21 cellular contexts compared by ENCODE assay signal in genomic region chr19:54389556-54389955, GRCh38. TPM values are rescaled to one million over a fixed set of nuclear protein-coding genes. Genes with fewer than 3 reads are reported as not detected.
DNase-seq lines count a peak whose midpoint lies in the region; ATAC-seq and TF ChIP-seq lines count a peak whose summit lies in the region.
"Had no signal": no experiment of that assay in that cellular context is flagged by ENCODE, and none has a peak within 500 bp of the region (broad histone marks: within the 10 kb centered on the region; RNA-seq: fewer than 3 reads in every experiment).

No MANE protein-coding gene starts in this region.

- H3K4me3 Mint-ChIP-seq in CD4-positive, alpha-beta memory T cell = peak overlapping the region in 7 of 8 donors; percentile 24 to 98 (median 88)
- peak overlapping the region; percentile 85 for H3K4me3 Mint-ChIP-seq in T-helper 2 cell treated with Interferon-gamma antibody and Interleukin-4, amounts not matched to agents 5 μg/mL and 100 μg/mL, for 36 hours
- peak overlapping the region; percentile 61 for H3K4me3 Mint-ChIP-seq in natural killer cell
- H3K4me3 Mint-ChIP-seq: nephron had no signal

- no peaks in the 10 kb centered on the region for H3K9me3 ChIP-seq in CD4-positive, alpha-beta memory T cell (ENCODE audit: control insufficient read depth in 1 of 2, low read length in 2 of 2)
- no peaks in the 10 kb centered on the region for H3K9me3 ChIP-seq in WERI-Rb-1 (ENCODE audit: severe bottlenecking)
- H3K9me3 ChIP-seq: left ventricle myocardium inferior, right atrium auricular region, transverse colon had no signal

- no peaks in the 10 kb centered on the region for H3K36me3 ChIP-seq in CD4-positive, alpha-beta memory T cell (ENCODE audit: insufficient read depth, low read length)
- no peaks in the 10 kb centered on the region for H3K36me3 ChIP-seq in WERI-Rb-1
- H3K36me3 ChIP-seq: left ventricle myocardium inferior, right atrium auricular region, transverse colon had no signal

- intact Hi-C loops in CD4-positive, alpha-beta memory T cell (cut with micrococcal nuclease) = loop anchor here (2.0 kb wide), 1 partner anchor 17 kb away; no protein-coding TSS in a partner anchor
- intact Hi-C loops in natural killer cell (cut with micrococcal nuclease) = loop anchor here (5.0 kb wide), 1 partner anchor 37 kb away; no protein-coding TSS in a partner anchor

- TF ChIP-seq CTCF in natural killer cell (IDR thresholded peaks at IDR 0.05) (no peak), WERI-Rb-1 (IDR thresholded peaks at IDR 0.05; ENCODE audit: low read depth, low read length) (no peak)

- CTCF ChIA-PET in CD4-positive, alpha-beta memory T cell (lab: Charles Lee; ENCODE audit: partially characterized antibody) = interaction anchor here (0.6 to 9.2 kb wide), 13 partner anchors 11 to 364 kb away, joined by 3 to 279 read pairs (median 9); partner anchors contain the start of gene LAIR1

- no peak for DNase-seq in CD4-positive, alpha-beta memory T cell
- peak; percentile 84 to 89 for DNase-seq in Kasumi-1 (lab: John Stamatoyannopoulos, UW)
- no peak for DNase-seq in T-helper 2 cell treated with Interferon-gamma antibody and Interleukin-4, amounts not matched to agents 5 μg/mL and 100 μg/mL, for 36 hours (ENCODE audit: low spot score)
- DNase-seq in natural killer cell = no peak
- DNase-seq in NCI-H1105 (lab: John Stamatoyannopoulos, UW) = no peak
- DNase-seq in WERI-Rb-1 = no peak
- DNase-seq: activated gamma-delta T cell treated with Interleukin-2 at 50 U/mL for 16 hours; left ventricle myocardium inferior; NCI-H187; NCI-H510A treated with DMSO at 0.1 percent for 48 hours; stimulated activated CD4-positive, alpha-beta T cell treated with anti-CD3 and anti-CD28 coated beads, Interleukin-1b, Interleukin-23, amount 100 ng/mL, for 48 hours; transverse colon had no signal

- H3K9me3 Mint-ChIP-seq in CD4-positive, alpha-beta memory T cell = no peaks in the 10 kb centered on the region
- no peaks in the 10 kb centered on the region for H3K9me3 Mint-ChIP-seq in T-helper 2 cell treated with Interferon-gamma antibody and Interleukin-4, amounts not matched to agents 5 μg/mL and 100 μg/mL, for 36 hours
- H3K9me3 Mint-ChIP-seq in natural killer cell = no peaks in the 10 kb centered on the region
- H3K9me3 Mint-ChIP-seq: nephron had no signal

- H3K27me3 Mint-ChIP-seq in CD4-positive, alpha-beta memory T cell = peaks cover 5 to 6% of the 10 kb centered on the region in 2 donors
- H3K27me3 Mint-ChIP-seq in T-helper 2 cell treated with Interferon-gamma antibody and Interleukin-4, amounts not matched to agents 5 μg/mL and 100 μg/mL, for 36 hours (ENCODE audit: low read depth) = peaks cover 20% of the 10 kb centered on the region
- peaks cover 4 to 9% of the 10 kb centered on the region in 2 donors for H3K27me3 Mint-ChIP-seq in natural killer cell (ENCODE audit: low read depth in 2 of 2)

- peaks cover 32 to 50% (median 41%) of the 10 kb centered on the region in 4 donors for H3K4me1 Mint-ChIP-seq in CD4-positive, alpha-beta memory T cell
- H3K4me1 Mint-ChIP-seq in T-helper 2 cell treated with Interferon-gamma antibody and Interleukin-4, amounts not matched to agents 5 μg/mL and 100 μg/mL, for 36 hours (ENCODE audit: low read depth) = peaks cover 43% of the 10 kb centered on the region
- peaks cover 25 to 41% of the 10 kb centered on the region in 2 donors for H3K4me1 Mint-ChIP-seq in natural killer cell

- H3K27ac ChIP-seq in CD4-positive, alpha-beta memory T cell (ENCODE audit: low read depth, low read length) = peak overlapping the region; percentile 49
- H3K27ac ChIP-seq in WERI-Rb-1 = no peak overlapping the region
- H3K27ac ChIP-seq: KMS-11, left ventricle myocardium inferior, right atrium auricular region had no signal

- no peaks in the 10 kb centered on the region for H3K36me3 Mint-ChIP-seq in CD4-positive, alpha-beta memory T cell
- no peaks in the 10 kb centered on the region for H3K36me3 Mint-ChIP-seq in T-helper 2 cell treated with Interferon-gamma antibody and Interleukin-4, amounts not matched to agents 5 μg/mL and 100 μg/mL, for 36 hours (ENCODE audit: low read depth)
- no peaks in the 10 kb centered on the region for H3K36me3 Mint-ChIP-seq in natural killer cell

- POLR2A ChIA-PET in CD4-positive, alpha-beta memory T cell (lab: Charles Lee; ENCODE audit: partially characterized antibody) = interaction anchor here (0.8 to 4.8 kb wide), 12 partner anchors 12 to 231 kb away, joined by 3 to 74 read pairs (median 9); partner anchors contain the start of genes LAIR1, LENG1 and LENG8

- H3K4me1 ChIP-seq in CD4-positive, alpha-beta memory T cell (ENCODE audit: insufficient read depth, low read length) = peaks cover 38% of the 10 kb centered on the region

- peak overlapping the region in 6 of 7 donors; percentile 12 to 92 (median 36) for H3K27ac Mint-ChIP-seq in CD4-positive, alpha-beta memory T cell
- peak overlapping the region; percentile 60 for H3K27ac Mint-ChIP-seq in T-helper 2 cell treated with Interferon-gamma antibody and Interleukin-4, amounts not matched to agents 5 μg/mL and 100 μg/mL, for 36 hours
- peak overlapping the region in 1 of 2 donors; percentile 92 for H3K27ac Mint-ChIP-seq in natural killer cell
- H3K27ac Mint-ChIP-seq: nephron had no signal

- peak overlapping the region in 1 of 2 donors; percentile 52 for H3K4me3 ChIP-seq in CD4-positive, alpha-beta memory T cell (ENCODE audit: low read length in 2 of 2)
- no peak overlapping the region for H3K4me3 ChIP-seq in WERI-Rb-1 (ENCODE audit: low read depth, low read length)
- H3K4me3 ChIP-seq: right atrium auricular region, transverse colon had no signal

- H3K27me3 ChIP-seq in CD4-positive, alpha-beta memory T cell (ENCODE audit: insufficient read depth, low read length) = no peaks in the 10 kb centered on the region
- peaks cover 75% of the 10 kb centered on the region for H3K27me3 ChIP-seq in WERI-Rb-1 (ENCODE audit: insufficient read depth, low read depth, severe bottlenecking)
- H3K27me3 ChIP-seq: right atrium auricular region had no signal

- ATAC-seq in natural killer cell = peak in 1 of 3 donors; percentile 43
- ATAC-seq in HG03175 (IDR thresholded peaks at IDR 0.05; ENCODE audit: unreplicated experiment) = no peak
- ATAC-seq in HG03045 (IDR thresholded peaks at IDR 0.05; ENCODE audit: unreplicated experiment) = no peak

RNA-seq across cellular contexts. Expression of gene LAIR1, which starts 24.8 kb away (rescaled TPM):
- 10 to 100 TPM; 57.6 to 59.8 TPM for total RNA-seq in CD4-positive, alpha-beta memory T cell
- polyA plus RNA-seq in CD4-positive, alpha-beta memory T cell = 10 to 100 TPM; 23.1 to 60.5 TPM
- 100 to 1,000 TPM; 117 to 163 (median 156) TPM for total RNA-seq in natural killer cell

RNA-seq across cellular contexts. Expression of gene TTYH1, which starts 25.7 kb away (rescaled TPM):
- not detected for total RNA-seq in CD4-positive, alpha-beta memory T cell
- polyA plus RNA-seq in CD4-positive, alpha-beta memory T cell = under 1 TPM in 1 of 2 donors, not detected in 1; 0.29 TPM
- total RNA-seq in natural killer cell = under 1 TPM; 0.59 to 0.84 (median 0.65) TPM
- total RNA-seq: H4, RPMI7951 had no signal

RNA-seq across cellular contexts. Expression of gene LILRA4, which starts 50.6 kb away (rescaled TPM):
- total RNA-seq in CD4-positive, alpha-beta memory T cell = not detected
- under 1 TPM in 1 of 2 donors, not detected in 1; 0.45 TPM for polyA plus RNA-seq in CD4-positive, alpha-beta memory T cell
- total RNA-seq in natural killer cell = 1 to 10 TPM in 2 of 3 donors, not detected in 1; 2.0 to 2.4 TPM
- total RNA-seq: activated CD8-positive, alpha-beta memory T cell treated with anti-CD3 and anti-CD28 coated beads for 36 hours; H4; left ventricle myocardium inferior; right atrium auricular region; RPMI7951; T-helper 2 cell treated with Interferon-gamma antibody and Interleukin-4, amounts not matched to agents 100 ng/mL and 5 ng/mL, for 36 hours had no signal

RNA-seq across cellular contexts. Expression of gene LENG8, which starts 59.4 kb away (rescaled TPM):
- 100 to 1,000 TPM; 535 to 565 TPM for total RNA-seq in CD4-positive, alpha-beta memory T cell
- 10 to 100 TPM in 1 of 2 donors, 1 to 10 TPM in 1; 3.1 to 11.3 TPM for polyA plus RNA-seq in CD4-positive, alpha-beta memory T cell
- total RNA-seq in natural killer cell = 100 to 1,000 TPM; 479 to 563 (median 507) TPM

Comparison
In these comparisons a context has a peak if more than half of its experiments do, and no peak if none do; other contexts are left out.
1. DNase-seq: peak in Kasumi-1 (2 of 2); none in CD4-positive, alpha-beta memory T cell (0 of 5), T-helper 2 cell treated with Interferon-gamma antibody and Interleukin-4, amounts not matched to agents 5 μg/mL and 100 μg/mL, for 36 hours (single experiment), natural killer cell (single experiment), NCI-H1105 (single experiment) and WERI-Rb-1 (single experiment).
2. Peak in every context shown above with its lines, with median percentiles within 50 percentile points of each other: H3K4me3 Mint-ChIP-seq.